Comparison of ENCODE assay signal across 15 cellular contexts in genomic region chr13:80753951-80754350, GRCh38.
"Had no signal": no experiment of that assay in that cellular context is flagged by ENCODE, and none has a peak within 500 bp of the region (broad histone marks: within the 10 kb centered on the region; RNA-seq: fewer than 3 reads in every experiment).

No MANE protein-coding gene starts in this region.

- H3K4me3 ChIP-seq: adrenal gland, cardiac muscle cell, lung had no signal

- H3K4me1 ChIP-seq: adrenal gland had no signal

- ATAC-seq: activated CD8-positive, alpha-beta memory T cell treated with anti-CD3 and anti-CD28 coated beads, Interleukin-2, amount 10 ng/mL, durations not matched to agents 7 days and 5 days; naive thymus-derived CD4-positive, alpha-beta T cell; T-helper 17 cell had no signal

- H3K4me1 Mint-ChIP-seq: activated CD8-positive, alpha-beta memory T cell treated with anti-CD3 and anti-CD28 coated beads, Interleukin-2, amount 10 ng/mL, durations not matched to agents 7 days and 5 days; activated naive CD4-positive, alpha-beta T cell treated with anti-CD3 and anti-CD28 coated beads, Interleukin-2, amount 50 U/mL, for 24 hours; T-helper 17 cell had no signal

- H3K27me3 ChIP-seq: adrenal gland, cardiac muscle cell had no signal

- H3K27ac Mint-ChIP-seq: activated CD4-positive, alpha-beta memory T cell treated with anti-CD3 and anti-CD28 coated beads for 36 hours; activated CD8-positive, alpha-beta memory T cell treated with anti-CD3 and anti-CD28 coated beads, Interleukin-2, amount 10 ng/mL, durations not matched to agents 7 days and 5 days; naive thymus-derived CD4-positive, alpha-beta T cell; T-helper 17 cell had no signal

- H3K27ac ChIP-seq: adrenal gland, cardiac muscle cell, WERI-Rb-1 had no signal

- H3K36me3 ChIP-seq: adrenal gland, cardiac muscle cell, WERI-Rb-1 had no signal

- H3K4me3 Mint-ChIP-seq: activated CD4-positive, alpha-beta memory T cell treated with anti-CD3 and anti-CD28 coated beads for 36 hours; activated CD8-positive, alpha-beta memory T cell treated with anti-CD3 and anti-CD28 coated beads, Interleukin-2, amount 10 ng/mL, durations not matched to agents 7 days and 5 days; activated naive CD4-positive, alpha-beta T cell treated with anti-CD3 and anti-CD28 coated beads, Interleukin-2, amount 50 U/mL, for 24 hours; naive thymus-derived CD4-positive, alpha-beta T cell; T-helper 17 cell had no signal

- H3K9me3 ChIP-seq: adrenal gland had no signal

- H3K36me3 Mint-ChIP-seq: activated CD4-positive, alpha-beta memory T cell treated with anti-CD3 and anti-CD28 coated beads for 36 hours; activated CD8-positive, alpha-beta memory T cell treated with anti-CD3 and anti-CD28 coated beads, Interleukin-2, amount 10 ng/mL, durations not matched to agents 7 days and 5 days; activated naive CD4-positive, alpha-beta T cell treated with anti-CD3 and anti-CD28 coated beads, Interleukin-2, amount 50 U/mL, for 24 hours; naive thymus-derived CD4-positive, alpha-beta T cell had no signal

- H3K27me3 Mint-ChIP-seq: activated CD4-positive, alpha-beta memory T cell treated with anti-CD3 and anti-CD28 coated beads for 36 hours; activated CD8-positive, alpha-beta memory T cell treated with anti-CD3 and anti-CD28 coated beads, Interleukin-2, amount 10 ng/mL, durations not matched to agents 7 days and 5 days; activated naive CD4-positive, alpha-beta T cell treated with anti-CD3 and anti-CD28 coated beads, Interleukin-2, amount 50 U/mL, for 24 hours; naive thymus-derived CD4-positive, alpha-beta T cell; T-helper 17 cell had no signal

- DNase-seq: activated CD4-positive, alpha-beta memory T cell treated with anti-CD3 and anti-CD28 coated beads for 36 hours; activated CD8-positive, alpha-beta memory T cell treated with anti-CD3 and anti-CD28 coated beads, Interleukin-2, amount 10 ng/mL, durations not matched to agents 7 days and 5 days; activated T-cell treated with anti-CD3 and anti-CD28 coated beads, Interleukin-2, amount 50 U/mL, for 1 hour; adrenal gland; glutamatergic neuron; naive thymus-derived CD4-positive, alpha-beta T cell; stimulated activated CD4-positive, alpha-beta T cell treated with anti-CD3 and anti-CD28 coated beads, Interleukin-4, amount 100 ng/mL, for 4 hours; stimulated activated CD8-positive, alpha-beta memory T cell treated with anti-CD3 and anti-CD28 coated beads, Interleukin-4, amount 100 ng/mL, for 48 hours; stimulated activated naive CD4-positive, alpha-beta T cell treated with Interleukin-2 at 50 U/mL for 16 hours; substantia nigra; T-helper 17 cell; WERI-Rb-1 had no signal
